In the genomic region with DNA sequence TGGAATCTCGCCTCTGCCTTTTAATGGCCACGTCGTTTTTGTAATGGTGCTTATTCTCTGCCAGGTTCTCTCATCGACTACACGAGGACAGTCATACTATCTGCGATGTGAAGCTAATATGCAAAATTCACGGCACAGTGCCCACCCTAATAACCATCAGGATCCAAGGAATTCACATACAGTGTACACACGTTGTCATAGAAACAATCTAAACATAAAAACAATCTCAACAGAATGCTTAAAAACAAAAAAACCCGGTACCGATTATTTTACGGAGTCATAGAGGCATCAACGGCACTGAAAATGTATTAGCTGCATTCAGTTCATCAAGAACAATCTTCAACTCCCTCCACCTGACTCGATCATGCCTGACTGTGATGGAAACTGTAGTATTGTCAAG, we compare ENCODE assay signal across 8 cellular contexts. TPM values are rescaled to one million over a fixed set of nuclear protein-coding genes. Genes with fewer than 3 reads are reported as not detected.
DNase-seq lines count a peak whose midpoint lies in the region; ATAC-seq and TF ChIP-seq lines count a peak whose summit lies in the region.

No MANE protein-coding gene starts in this region.

- H3K27ac ChIP-seq in gastrocnemius medialis, result peak overlapping the region; percentile 79 to 91 (median 84)

- H3K4me1 ChIP-seq in gastrocnemius medialis, result peaks cover 14 to 18% of the 10 kb centered on the region in 2 donors

- peaks cover 33% of the 10 kb centered on the region for H3K4me1 Mint-ChIP-seq in activated CD4-positive, alpha-beta memory T cell treated with anti-CD3 and anti-CD28 coated beads for 36 hours (ENCODE audit: low read depth)
- no peaks in the 10 kb centered on the region for H3K4me1 Mint-ChIP-seq in glutamatergic neuron (ENCODE audit: low read depth, unreplicated experiment)

- DNase-seq in NCI-H2227 (lab: John Stamatoyannopoulos, UW; ENCODE audit: unreplicated experiment), result peak; percentile 60
- DNase-seq in NCI-H2227 treated with DMSO at 0.1 percent for 48 hours (lab: John Stamatoyannopoulos, UW), result no peak
- DNase-seq in activated CD4-positive, alpha-beta memory T cell treated with anti-CD3 and anti-CD28 coated beads for 36 hours, result no peak
- DNase-seq in glutamatergic neuron, result no peak
- DNase-seq in gastrocnemius medialis, result no peak
- DNase-seq in medulla oblongata (ENCODE audit: extremely low spot score), result no peak
- no peak for DNase-seq in NCI-H1048 (lab: John Stamatoyannopoulos, UW)

- peak overlapping the region; percentile 100 for H3K27ac Mint-ChIP-seq in activated CD4-positive, alpha-beta memory T cell treated with anti-CD3 and anti-CD28 coated beads for 36 hours
- peak overlapping the region; percentile 88 for H3K27ac Mint-ChIP-seq in glutamatergic neuron (ENCODE audit: unreplicated experiment)

- H3K9me3 Mint-ChIP-seq in activated CD4-positive, alpha-beta memory T cell treated with anti-CD3 and anti-CD28 coated beads for 36 hours, result peaks cover 4% of the 10 kb centered on the region
- peaks cover 2% of the 10 kb centered on the region for H3K9me3 Mint-ChIP-seq in glutamatergic neuron (ENCODE audit: unreplicated experiment)

- no peak for TF ChIP-seq POLR2A in gastrocnemius medialis (IDR thresholded peaks at IDR 0.05)

- in situ Hi-C loops in gastrocnemius medialis (cut with MboI; ENCODE audit: low sequenced_read_pairs in 4 of 4), result loop anchor here (5.0 to 25.0 kb wide), 6 partner anchors 202 to 723 kb away; a partner anchor contains a TSS

- no peaks in the 10 kb centered on the region for H3K9me3 ChIP-seq in gastrocnemius medialis

- peaks cover 0 to 4% (median 0%) of the 10 kb centered on the region in 3 donors for H3K27me3 ChIP-seq in gastrocnemius medialis

- H3K36me3 Mint-ChIP-seq in activated CD4-positive, alpha-beta memory T cell treated with anti-CD3 and anti-CD28 coated beads for 36 hours, result peaks cover 8% of the 10 kb centered on the region
- H3K36me3 Mint-ChIP-seq in glutamatergic neuron (ENCODE audit: unreplicated experiment), result no peaks in the 10 kb centered on the region

- TF ChIP-seq CTCF in glutamatergic neuron (IDR thresholded peaks at IDR 0.05; ENCODE audit: partially characterized antibody, unreplicated experiment), result no peak
- TF ChIP-seq CTCF in gastrocnemius medialis (IDR thresholded peaks at IDR 0.05 in 4 of 5, conservative IDR thresholded peaks at IDR 0.05 in 1 of 5), result no peak

- H3K36me3 ChIP-seq in gastrocnemius medialis, result peaks cover 2 to 10% of the 10 kb centered on the region in 2 donors

- intact Hi-C loops in activated CD4-positive, alpha-beta memory T cell treated with anti-CD3 and anti-CD28 coated beads for 36 hours (cut with micrococcal nuclease), result loop anchor here (1.0 to 10.0 kb wide), 13 partner anchors 39 to 724 kb away; a partner anchor contains a TSS
- intact Hi-C loops in gastrocnemius medialis (cut with DNase I; ENCODE audit: low total_unique reads), result loop anchor here (1.0 to 5.0 kb wide), 6 partner anchors 89 to 537 kb away; a partner anchor contains a TSS

- CTCF ChIA-PET in activated CD4-positive, alpha-beta memory T cell treated with anti-CD3 and anti-CD28 coated beads for 36 hours (lab: Charles Lee), result interaction anchor here (0.6 to 6.6 kb wide), 15 partner anchors 11 to 724 kb away, joined by 3 to 108 read pairs (median 4); a partner anchor contains a TSS

- H3K4me3 ChIP-seq in gastrocnemius medialis, result peak overlapping the region; percentile 67 to 78 (median 71)

- H3K27me3 Mint-ChIP-seq in activated CD4-positive, alpha-beta memory T cell treated with anti-CD3 and anti-CD28 coated beads for 36 hours, result peaks cover 3% of the 10 kb centered on the region
- H3K27me3 Mint-ChIP-seq in glutamatergic neuron (ENCODE audit: unreplicated experiment), result no peaks in the 10 kb centered on the region

- ATAC-seq in HG03039 (IDR thresholded peaks at IDR 0.05; ENCODE audit: unreplicated experiment), result peak; percentile 2
- ATAC-seq in gastrocnemius medialis, result no peak

- peak overlapping the region; percentile 98 for H3K4me3 Mint-ChIP-seq in activated CD4-positive, alpha-beta memory T cell treated with anti-CD3 and anti-CD28 coated beads for 36 hours
- H3K4me3 Mint-ChIP-seq in glutamatergic neuron (ENCODE audit: unreplicated experiment), result peak overlapping the region; percentile 86

- POLR2A ChIA-PET in activated CD4-positive, alpha-beta memory T cell treated with anti-CD3 and anti-CD28 coated beads for 36 hours (lab: Charles Lee), result interaction anchor here (0.6 to 3.1 kb wide), 9 partner anchors 39 to 544 kb away, joined by 3 to 22 read pairs (median 5); a partner anchor contains a TSS

RNA-seq across cellular contexts. Expression of a gene that starts 0.7 kb away (rescaled TPM):
- total RNA-seq in activated CD4-positive, alpha-beta memory T cell treated with anti-CD3 and anti-CD28 coated beads for 36 hours, result 10 to 100 TPM; 95.4 to 95.8 TPM
- total RNA-seq in glutamatergic neuron (ENCODE audit: unreplicated experiment), result 33.9 TPM
- total RNA-seq in gastrocnemius medialis, result 10 to 100 TPM; 23.4 to 60.1 (median 40.8) TPM

RNA-seq across cellular contexts. Expression of a gene that starts 59.8 kb away (rescaled TPM):
- total RNA-seq in activated CD4-positive, alpha-beta memory T cell treated with anti-CD3 and anti-CD28 coated beads for 36 hours, result under 1 TPM; 0.58 to 0.81 TPM
- 49.8 TPM for total RNA-seq in glutamatergic neuron (ENCODE audit: unreplicated experiment)
- 1 to 10 TPM; 1.3 to 1.8 (median 1.5) TPM for total RNA-seq in gastrocnemius medialis

Comparison
In these comparisons a context has a peak if more than half of its experiments do, and no peak if none do; other contexts are left out.
1. RNA of a gene that starts 59.8 kb away (total RNA-seq): 49.8 TPM in glutamatergic neuron (single experiment); 1.3 to 1.8 TPM in gastrocnemius medialis and 0.58 to 0.81 TPM in activated CD4-positive, alpha-beta memory T cell treated with anti-CD3 and anti-CD28 coated beads for 36 hours; every median in the first group is over 10 times any median in the second.